Comparison of ENCODE assay signal across 8 cellular contexts in genomic region chr11:86066606-86067229, GRCh38. TPM values are rescaled to one million over a fixed set of nuclear protein-coding genes. Genes with fewer than 3 reads are reported as not detected.
A peak's percentile ranks its signal among the peaks of the same experiment; 100 is the strongest.
DNase-seq lines count a peak whose midpoint lies in the region; ATAC-seq and TF ChIP-seq lines count a peak whose summit lies in the region.

No MANE protein-coding gene starts in this region.

- peak overlapping the region; percentile 53; the same call in 1 of the 2 replicates for H3K27ac ChIP-seq in MM.1S (ENCODE audit: low read length)

- H3K79me2 ChIP-seq in MM.1S (ENCODE audit: low read length), result peaks cover 72% of the 10 kb centered on the region

- peak overlapping the region; percentile 80; the same call in 1 of the 2 replicates for H3K9ac ChIP-seq in MM.1S (ENCODE audit: low read length)

- H3K4me3 Mint-ChIP-seq in effector memory CD8-positive, alpha-beta T cell, result peak overlapping the region; percentile 99
- peak overlapping the region; percentile 96 to 100 (median 98) for H3K4me3 Mint-ChIP-seq in nephron

- peaks cover 27 to 52% of the 10 kb centered on the region in 2 donors for H3K4me1 Mint-ChIP-seq in effector memory CD8-positive, alpha-beta T cell (ENCODE audit: low read depth in 2 of 2)
- H3K4me1 Mint-ChIP-seq in nephron, result peaks cover 51% of the 10 kb centered on the region

- H3K27ac Mint-ChIP-seq in effector memory CD8-positive, alpha-beta T cell, result peak overlapping the region; percentile 98
- H3K27ac Mint-ChIP-seq in nephron, result peak overlapping the region; percentile 93 to 100 (median 98)

- no peak for ATAC-seq in effector memory CD8-positive, alpha-beta T cell (replicated peaks)
- ATAC-seq in GM19328 (IDR thresholded peaks at IDR 0.05; ENCODE audit: unreplicated experiment) (no peak), GM19351 (IDR thresholded peaks at IDR 0.05; ENCODE audit: unreplicated experiment) (no peak)

- no peaks in the 10 kb centered on the region for H3K27me3 ChIP-seq in BJ (ENCODE audit: control insufficient read depth, insufficient read depth, low read length)
- no peaks in the 10 kb centered on the region for H3K27me3 ChIP-seq in MM.1S (replicated peaks; ENCODE audit: insufficient read depth, low read length)

- CTCF ChIA-PET in BJ (lab: Yijun Ruan, JAX), result interaction anchor here (1.0 to 3.6 kb wide), 3 partner anchors 25 to 294 kb away, joined by 3 to 15 read pairs (median 12); no protein-coding TSS in a partner anchor

- POLR2A ChIA-PET in BJ (lab: Charles Lee), result no interaction called here

- H3K27me3 Mint-ChIP-seq in effector memory CD8-positive, alpha-beta T cell, result no peaks in the 10 kb centered on the region
- H3K27me3 Mint-ChIP-seq in nephron (ENCODE audit: low read depth), result no peaks in the 10 kb centered on the region

- H3K9me3 Mint-ChIP-seq in effector memory CD8-positive, alpha-beta T cell, result no peaks in the 10 kb centered on the region
- H3K9me3 Mint-ChIP-seq in nephron, result no peaks in the 10 kb centered on the region

- H3K36me3 ChIP-seq in BJ (ENCODE audit: control insufficient read depth, insufficient read depth, low read length) (no peaks in the 10 kb centered on the region), MM.1S (replicated peaks; ENCODE audit: insufficient read depth, low read length) (no peaks in the 10 kb centered on the region)

- no peaks in the 10 kb centered on the region for H3K9me2 ChIP-seq in MM.1S (replicated peaks; ENCODE audit: insufficient read depth, low read length)

- H3K4me3 ChIP-seq in BJ (ENCODE audit: low read depth, low read length) (peak overlapping the region; percentile 62), MM.1S (ENCODE audit: low read length) (peak overlapping the region; percentile 97)

- peaks cover 52% of the 10 kb centered on the region for H4K20me1 ChIP-seq in MM.1S (ENCODE audit: insufficient read depth, low read length)

- H3F3A ChIP-seq in MM.1S (ENCODE audit: insufficient read depth, low read length), result peaks cover 20% of the 10 kb centered on the region

- no peak for TF ChIP-seq CTCF in BJ (IDR thresholded peaks at IDR 0.05; ENCODE audit: insufficient read depth, low read depth, low read length)
- TF ChIP-seq CTCF in MM.1S (IDR thresholded peaks at IDR 0.05; ENCODE audit: low read length), result no peak
- no peak for TF ChIP-seq CTCF in nephron (IDR thresholded peaks at IDR 0.05; ENCODE audit: unreplicated experiment in 3 of 3)

- peaks cover 17% of the 10 kb centered on the region for H3K4me1 ChIP-seq in MM.1S (ENCODE audit: low read length)

- H3K9me3 ChIP-seq in MM.1S (replicated peaks; ENCODE audit: insufficient read depth, low read length), result no peaks in the 10 kb centered on the region

- DNase-seq in BJ (ENCODE audit: low read depth) (no peak), MM.1S (no peak), cerebellar nuclear complex (lab: John Stamatoyannopoulos, UW) (no peak), AG08396 (ENCODE audit: low spot score) (no peak)
- no peak for DNase-seq in effector memory CD8-positive, alpha-beta T cell

- no peak overlapping the region for H2AFZ ChIP-seq in MM.1S (ENCODE audit: low read length)

- H3K36me3 Mint-ChIP-seq in effector memory CD8-positive, alpha-beta T cell (ENCODE audit: insufficient read depth), result peaks cover 46% of the 10 kb centered on the region
- peaks cover 4% of the 10 kb centered on the region for H3K36me3 Mint-ChIP-seq in nephron (ENCODE audit: low read depth)

- peak overlapping the region; percentile 81 for H3K4me2 ChIP-seq in MM.1S (ENCODE audit: low read depth, low read length)

RNA-seq across cellular contexts. Expression of gene PICALM, which starts 2.2 kb away (rescaled TPM):
- 215 and 303 TPM in 2 replicates for polyA plus RNA-seq in BJ (2011; rRNA removed)
- polyA minus RNA-seq in BJ (2011; rRNA and poly(A)+ RNA removed), result 264 and 323 TPM in 2 replicates
